Comparison of ENCODE assay signal across 26 cellular contexts in genomic region chr2:120612931-120613330, GRCh38.
"Had no signal": no experiment of that assay in that cellular context is flagged by ENCODE, and none has a peak within 500 bp of the region (broad histone marks: within the 10 kb centered on the region; RNA-seq: fewer than 3 reads in every experiment).

No MANE protein-coding gene starts in this region.

- DNase-seq: activated CD4-positive, alpha-beta T cell treated with anti-CD3 and anti-CD28 coated beads for 4 hours; activated CD4-positive, alpha-beta T cell treated with anti-CD3 and anti-CD28 coated beads, Interleukin-2, amount 50 U/mL, for 4 hours; activated naive CD4-positive, alpha-beta T cell treated with Interleukin-2 at 50 U/mL for 16 hours; activated naive CD8-positive, alpha-beta T cell treated with anti-CD3 and anti-CD28 coated beads, Interleukin-2, amount 10 ng/mL, durations not matched to agents 7 days and 5 days; activated T-cell treated with anti-CD3 and anti-CD28 coated beads for 4 hours; activated T-cell treated with anti-CD3 and anti-CD28 coated beads, Interleukin-2, amount 50 U/mL, for 72 hours; cortex of kidney; effector memory CD8-positive, alpha-beta T cell; erythroblast; islet precursor cell; left cardiac atrium; mammary epithelial cell; naive thymus-derived CD4-positive, alpha-beta T cell; occipital lobe; spleen; stimulated activated naive CD4-positive, alpha-beta T cell had no signal

- H3K36me3 ChIP-seq: ascending aorta, brain microvascular endothelial cell, gastroesophageal sphincter, right atrium auricular region, spleen, tibial nerve had no signal

- H3K27ac ChIP-seq: gastroesophageal sphincter, right atrium auricular region, spleen, tibial nerve, VCaP had no signal

- H3K4me3 Mint-ChIP-seq: activated naive CD8-positive, alpha-beta T cell treated with anti-CD3 and anti-CD28 coated beads, Interleukin-2, amount 10 ng/mL, durations not matched to agents 7 days and 5 days; activated T-cell treated with anti-CD3 and anti-CD28 coated beads, Interleukin-2, amount 50 U/mL, for 72 hours; effector memory CD8-positive, alpha-beta T cell; mesothelial cell of epicardium; naive thymus-derived CD4-positive, alpha-beta T cell; neural crest cell had no signal

- H3K4me2 ChIP-seq: hepatocyte had no signal

- H3K27me3 ChIP-seq: ascending aorta, brain microvascular endothelial cell, hepatocyte, right atrium auricular region, tibial nerve had no signal

- H3K9me3 Mint-ChIP-seq: activated naive CD8-positive, alpha-beta T cell treated with anti-CD3 and anti-CD28 coated beads, Interleukin-2, amount 10 ng/mL, durations not matched to agents 7 days and 5 days; activated T-cell treated with anti-CD3 and anti-CD28 coated beads, Interleukin-2, amount 50 U/mL, for 72 hours; effector memory CD8-positive, alpha-beta T cell; mesothelial cell of epicardium; naive thymus-derived CD4-positive, alpha-beta T cell; neural crest cell had no signal

- H3K79me2 ChIP-seq: hepatocyte had no signal

- H3K36me3 Mint-ChIP-seq: activated naive CD8-positive, alpha-beta T cell treated with anti-CD3 and anti-CD28 coated beads, Interleukin-2, amount 10 ng/mL, durations not matched to agents 7 days and 5 days; mesothelial cell of epicardium; naive thymus-derived CD4-positive, alpha-beta T cell had no signal

- ATAC-seq: activated T-cell treated with anti-CD3 and anti-CD28 coated beads, Interleukin-2, amount 50 U/mL, for 72 hours; effector memory CD8-positive, alpha-beta T cell; gastroesophageal sphincter; left cardiac atrium; naive thymus-derived CD4-positive, alpha-beta T cell had no signal

- FAIRE-seq: TTC549 had no signal

- H3K9me3 ChIP-seq: ascending aorta, gastroesophageal sphincter, right atrium auricular region, spleen, tibial nerve had no signal

- H3K27ac Mint-ChIP-seq: activated naive CD8-positive, alpha-beta T cell treated with anti-CD3 and anti-CD28 coated beads, Interleukin-2, amount 10 ng/mL, durations not matched to agents 7 days and 5 days; activated T-cell treated with anti-CD3 and anti-CD28 coated beads, Interleukin-2, amount 50 U/mL, for 72 hours; effector memory CD8-positive, alpha-beta T cell; mesothelial cell of epicardium; naive thymus-derived CD4-positive, alpha-beta T cell had no signal

- H2AFZ ChIP-seq: hepatocyte had no signal

- H3K4me1 Mint-ChIP-seq: activated naive CD8-positive, alpha-beta T cell treated with anti-CD3 and anti-CD28 coated beads, Interleukin-2, amount 10 ng/mL, durations not matched to agents 7 days and 5 days; naive thymus-derived CD4-positive, alpha-beta T cell had no signal

- H3K4me3 ChIP-seq: gastroesophageal sphincter, hepatocyte, right atrium auricular region, spleen, tibial nerve had no signal

- H3K4me1 ChIP-seq: right atrium auricular region, spleen, tibial nerve had no signal
